ENCODE assay signal across 1 cellular context in the genomic region with DNA sequence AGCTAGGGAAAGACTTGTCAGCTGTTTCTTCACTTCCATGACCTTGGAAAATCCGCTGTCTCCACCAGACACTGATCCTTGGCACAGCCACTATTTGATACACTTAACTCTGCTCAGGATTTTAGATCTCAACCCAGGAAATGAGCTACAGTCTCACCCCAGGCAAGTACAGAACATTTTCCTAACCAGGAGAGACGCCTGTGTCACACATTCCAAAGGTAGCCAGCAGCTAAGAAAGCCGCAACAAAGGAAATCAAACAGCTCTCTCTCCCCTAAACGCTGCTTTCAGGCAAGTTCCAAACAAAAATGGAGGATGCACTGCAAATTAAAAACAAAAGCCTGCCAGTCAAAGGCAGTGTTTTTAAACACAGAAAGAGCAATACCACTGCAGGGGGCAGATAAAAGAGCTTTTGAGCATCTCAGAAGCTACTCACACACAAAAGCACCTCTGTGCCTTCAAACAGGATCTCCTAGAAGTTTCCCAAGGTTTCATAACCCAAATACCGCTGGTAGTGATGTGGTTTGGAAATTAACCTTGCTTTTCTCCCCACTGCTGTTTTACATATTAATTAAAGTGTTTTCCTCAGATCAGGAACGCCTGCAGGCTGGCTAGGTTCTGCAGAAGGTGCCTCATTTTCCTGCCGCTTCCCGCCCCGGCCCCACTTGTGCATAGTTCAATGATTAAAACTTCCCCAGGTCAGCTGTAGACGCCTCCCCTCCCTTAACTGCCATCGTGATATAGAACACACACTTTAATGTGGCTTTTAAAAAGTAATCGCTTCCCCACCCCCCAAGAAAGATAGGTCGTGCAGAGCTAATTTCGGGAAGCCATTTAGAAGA.
TF ChIP-seq lines count a peak whose summit lies in the region.

No MANE protein-coding gene starts in this region.

TF ChIP-seq in SK-N-SH, 30 proteins besides CTCF, POLR2A, EP300 and RAD21 (continued from another document):
- TF ChIP-seq YY1 (IDR thresholded peaks at IDR 0.05; ENCODE audit: low read depth) (no peak), ELF1 (IDR thresholded peaks at IDR 0.05) (no peak), IRF3 (IDR thresholded peaks at IDR 0.05; ENCODE audit: low read depth, low read length) (no peak), EZH2phosphoT487 (IDR thresholded peaks at IDR 0.05; ENCODE audit: borderline replicate concordance, low read depth) (no peak)
